Comparison of ENCODE assay signal across 27 cellular contexts in the genomic region with DNA sequence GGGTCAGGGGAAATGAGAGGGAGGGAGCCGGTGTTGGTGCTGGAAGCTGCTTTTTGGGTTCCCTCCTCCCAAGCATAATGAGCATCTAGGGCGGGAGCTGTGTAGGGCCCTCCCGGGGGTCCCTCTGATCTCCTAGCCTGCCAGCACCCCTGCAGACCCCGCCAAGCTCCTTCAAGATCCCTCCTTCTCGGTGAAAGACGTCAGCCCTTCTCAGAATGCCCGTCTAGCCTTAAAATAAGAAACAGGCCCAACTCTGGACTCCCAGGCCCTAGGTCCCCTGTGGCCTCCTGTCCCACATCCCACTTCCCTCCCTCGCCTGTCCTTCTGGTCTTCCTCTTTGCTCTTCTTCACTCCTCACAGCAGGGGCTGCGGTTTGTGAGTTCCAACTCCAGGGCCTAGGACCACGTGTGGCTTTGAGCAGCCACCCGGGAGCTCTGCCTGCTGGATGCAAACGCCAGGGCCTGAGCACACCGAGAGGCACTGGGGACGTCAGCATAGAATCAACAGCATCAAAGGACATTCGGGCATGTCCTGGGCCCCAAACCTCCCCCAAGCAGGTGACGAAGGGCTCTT. TPM values are rescaled to one million over a fixed set of nuclear protein-coding genes. Genes with fewer than 3 reads are reported as not detected.
DNase-seq lines count a peak whose midpoint lies in the region; ATAC-seq and TF ChIP-seq lines count a peak whose summit lies in the region.
"Had no signal": no experiment of that assay in that cellular context is flagged by ENCODE, and none has a peak within 500 bp of the region (broad histone marks: within the 10 kb centered on the region; RNA-seq: fewer than 3 reads in every experiment).

No MANE protein-coding gene starts in this region.

- ATAC-seq in GM18520 (IDR thresholded peaks at IDR 0.05; ENCODE audit: unreplicated experiment), result no peak
- ATAC-seq: foreskin keratinocyte; naive thymus-derived CD4-positive, alpha-beta T cell had no signal

- H3K9ac ChIP-seq in BLaER1 treated with 17β-estradiol and CSF1 and Interleukin-3, amounts not matched to agents 10 nM and 100 nM, result peak overlapping the region in 3 of 11 experiments; percentile 6 to 13 (median 11); a peak in 1 of 22 replicates
- H3K9ac ChIP-seq: KMS-11 had no signal

- H3K4me2 ChIP-seq in BLaER1 treated with 17β-estradiol and CSF1 and Interleukin-3, amounts not matched to agents 10 nM and 100 nM, result peak overlapping the region in 9 of 11 experiments; percentile 9 to 58 (median 34); a peak in 15 of 22 replicates
- H3K4me2 ChIP-seq: KMS-11 had no signal

- no peak for TF ChIP-seq POLR2A in Peyer's patch (IDR thresholded peaks at IDR 0.05)

- peaks cover 0 to 47% (median 42%) of the 10 kb centered on the region in 10 experiments; a peak in 16 of 20 replicates for H3K4me1 ChIP-seq in BLaER1 treated with 17β-estradiol and CSF1 and Interleukin-3, amounts not matched to agents 10 nM and 100 nM
- no peaks in the 10 kb centered on the region for H3K4me1 ChIP-seq in Peyer's patch
- H3K4me1 ChIP-seq: ascending aorta, Caco-2, foreskin keratinocyte, transverse colon had no signal

- TF ChIP-seq CTCF in GM10266 (IDR thresholded peaks at IDR 0.05; ENCODE audit: control insufficient read depth, insufficient read depth, low read depth, missing control alignments), result no peak
- TF ChIP-seq CTCF in Peyer's patch (IDR thresholded peaks at IDR 0.05), result no peak
- no peak for TF ChIP-seq CTCF in osteocyte (IDR thresholded peaks at IDR 0.05)

- no peaks in the 10 kb centered on the region for H3K4me1 Mint-ChIP-seq in osteocyte (ENCODE audit: unreplicated experiment)
- H3K4me1 Mint-ChIP-seq: B cell; central memory CD8-positive, alpha-beta T cell; naive thymus-derived CD4-positive, alpha-beta T cell had no signal

- H3K4me3 ChIP-seq in BLaER1 treated with 17β-estradiol and CSF1 and Interleukin-3, amounts not matched to agents 10 nM and 100 nM, result no peak overlapping the region
- H3K4me3 ChIP-seq in Peyer's patch, result no peak overlapping the region
- H3K4me3 ChIP-seq: ascending aorta, transverse colon had no signal

- H3K27ac ChIP-seq in BLaER1 treated with 17β-estradiol and CSF1 and Interleukin-3, amounts not matched to agents 10 nM and 100 nM, result no peak overlapping the region
- H3K27ac ChIP-seq in Peyer's patch, result no peak overlapping the region
- H3K27ac ChIP-seq: ascending aorta, foreskin keratinocyte, KMS-11, transverse colon, VCaP had no signal

- no peaks in the 10 kb centered on the region for H3K27me3 ChIP-seq in BLaER1 treated with 17β-estradiol and CSF1 and Interleukin-3, amounts not matched to agents 10 nM and 100 nM
- H3K27me3 ChIP-seq in Peyer's patch, result no peaks in the 10 kb centered on the region
- H3K27me3 ChIP-seq: ascending aorta, foreskin keratinocyte, transverse colon had no signal

- H3K27me3 Mint-ChIP-seq in osteocyte (ENCODE audit: unreplicated experiment), result no peaks in the 10 kb centered on the region
- H3K27me3 Mint-ChIP-seq: B cell; central memory CD8-positive, alpha-beta T cell; naive thymus-derived CD4-positive, alpha-beta T cell had no signal

- DNase-seq in GM10266 (ENCODE audit: extremely low spot score), result peak; percentile 40
- peak in 2 of 3 donors; percentile 33 to 34 for DNase-seq in Peyer's patch
- DNase-seq in osteocyte (ENCODE audit: extremely low spot score, unreplicated experiment), result peak; percentile 79
- no peak for DNase-seq in HK-2 (ENCODE audit: unreplicated experiment)
- no peak for DNase-seq in kidney tubule cell (ENCODE audit: low spot score)
- DNase-seq: activated CD4-positive, alpha-beta memory T cell treated with anti-CD3 and anti-CD28 coated beads for 36 hours; activated naive CD4-positive, alpha-beta T cell; Caco-2; erythroblast; foreskin keratinocyte; GOT3; hippocampal formation; mesenchymal stem cell; naive thymus-derived CD4-positive, alpha-beta T cell; NCI-H1694 treated with DMSO at 0.1 percent for 48 hours; SHP77; stimulated activated CD4-positive, alpha-beta T cell treated with anti-CD3 and anti-CD28 coated beads, Interleukin-1b, Interleukin-23, amount 100 ng/mL, for 48 hours; stimulated activated naive CD4-positive, alpha-beta T cell treated with Interleukin-2 at 50 U/mL for 16 hours; T-helper 1 cell; transverse colon had no signal

- H3K36me3 ChIP-seq in BLaER1 treated with 17β-estradiol and CSF1 and Interleukin-3, amounts not matched to agents 10 nM and 100 nM, result no peaks in the 10 kb centered on the region
- H3K36me3 ChIP-seq in Peyer's patch, result no peaks in the 10 kb centered on the region
- H3K36me3 ChIP-seq: ascending aorta, transverse colon had no signal

- no peaks in the 10 kb centered on the region for H3K36me3 Mint-ChIP-seq in osteocyte (ENCODE audit: unreplicated experiment)
- H3K36me3 Mint-ChIP-seq: activated CD4-positive, alpha-beta memory T cell treated with anti-CD3 and anti-CD28 coated beads for 36 hours; naive thymus-derived CD4-positive, alpha-beta T cell had no signal

- H3K9me3 ChIP-seq in BLaER1 treated with 17β-estradiol and CSF1 and Interleukin-3, amounts not matched to agents 10 nM and 100 nM (replicated peaks in 1 of 11), result no peaks in the 10 kb centered on the region
- no peaks in the 10 kb centered on the region for H3K9me3 ChIP-seq in Peyer's patch
- H3K9me3 ChIP-seq: ascending aorta, Caco-2, transverse colon had no signal

- H3K9me3 Mint-ChIP-seq in osteocyte (ENCODE audit: unreplicated experiment), result no peaks in the 10 kb centered on the region
- H3K9me3 Mint-ChIP-seq: activated CD4-positive, alpha-beta memory T cell treated with anti-CD3 and anti-CD28 coated beads for 36 hours; central memory CD8-positive, alpha-beta T cell; naive thymus-derived CD4-positive, alpha-beta T cell had no signal

- no peaks in the 10 kb centered on the region for H4K20me1 ChIP-seq in BLaER1 treated with 17β-estradiol and CSF1 and Interleukin-3, amounts not matched to agents 10 nM and 100 nM

- no peak overlapping the region for H3K4me3 Mint-ChIP-seq in osteocyte (ENCODE audit: unreplicated experiment)
- H3K4me3 Mint-ChIP-seq: activated CD4-positive, alpha-beta memory T cell treated with anti-CD3 and anti-CD28 coated beads for 36 hours; B cell; central memory CD8-positive, alpha-beta T cell; naive thymus-derived CD4-positive, alpha-beta T cell had no signal

- no peak overlapping the region for H3K27ac Mint-ChIP-seq in osteocyte (ENCODE audit: unreplicated experiment)
- H3K27ac Mint-ChIP-seq: activated CD4-positive, alpha-beta memory T cell treated with anti-CD3 and anti-CD28 coated beads for 36 hours; B cell; naive thymus-derived CD4-positive, alpha-beta T cell had no signal

RNA-seq across cellular contexts. Expression of a gene that starts 8.8 kb away (rescaled TPM):
- total RNA-seq in Peyer's patch (not detected), osteocyte (not detected in 2 replicates)
- total RNA-seq: activated CD4-positive, alpha-beta memory T cell treated with anti-CD3 and anti-CD28 coated beads for 36 hours; ascending aorta; B cell; Caco-2; foreskin keratinocyte; transverse colon had no signal

RNA-seq across cellular contexts. Expression of a gene that starts 49.3 kb away (rescaled TPM):
- 10 to 100 TPM in 1 of 4 donors, 1 to 10 TPM in 3; 3.9 to 17.3 (median 6.1) TPM for total RNA-seq in Peyer's patch
- 0.51 TPM in 1 of 2 replicates, not detected in the other for total RNA-seq in osteocyte
- total RNA-seq: B cell, Caco-2 had no signal

Comparison
In these comparisons a context has a peak if more than half of its experiments do, and no peak if none do; other contexts are left out.
1. DNase-seq: peak in GM10266 (single experiment), Peyer's patch (2 of 3) and osteocyte (single experiment); none in HK-2 (single experiment) and kidney tubule cell (single experiment).